Comparison of ENCODE assay signal across 8 cellular contexts in the genomic region with DNA sequence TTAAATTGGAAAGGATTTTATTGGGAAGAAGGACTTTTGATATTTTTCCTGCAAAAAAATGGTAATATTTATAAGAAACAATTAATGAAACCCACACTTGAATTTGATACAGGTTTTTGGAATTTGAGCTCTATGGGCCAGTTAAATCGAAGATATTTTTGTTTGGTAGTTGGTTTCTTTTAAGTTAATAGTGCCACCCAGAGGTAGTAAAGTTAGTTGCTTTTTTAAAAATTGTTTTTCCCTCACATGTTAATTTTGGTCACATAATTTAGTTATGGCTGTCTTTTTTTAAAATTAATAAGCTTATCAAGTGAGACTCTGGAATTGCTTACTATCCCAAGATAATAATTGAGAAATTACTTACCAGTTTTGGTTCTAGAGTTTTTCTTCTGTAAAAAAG. TPM values are rescaled to one million over a fixed set of nuclear protein-coding genes. Genes with fewer than 3 reads are reported as not detected.
DNase-seq lines count a peak whose midpoint lies in the region; ATAC-seq and TF ChIP-seq lines count a peak whose summit lies in the region.

No MANE protein-coding gene starts in this region.

- peak; percentile 48 for DNase-seq in AG08395 (ENCODE audit: low spot score)
- DNase-seq in RWPE1 (ENCODE audit: low spot score), result peak; percentile 12
- no peak for DNase-seq in foreskin keratinocyte
- no peak for DNase-seq in stimulated activated CD4-positive, alpha-beta T cell treated with anti-CD3 and anti-CD28 coated beads, Interleukin-2, amount 100 ng/mL, for 24 hours
- DNase-seq in activated CD4-positive, CD25-positive, alpha-beta regulatory T cell (lab: John Stamatoyannopoulos, UW), result no peak

- POLR2A ChIA-PET in RWPE1 (lab: Yijun Ruan, JAX; ENCODE audit: low non-redundant PET), result no interaction called here

- ATAC-seq in GM18858 (IDR thresholded peaks at IDR 0.05; ENCODE audit: unreplicated experiment), result peak; percentile 45
- no peak for ATAC-seq in foreskin keratinocyte
- ATAC-seq in GM18870 (IDR thresholded peaks at IDR 0.05; ENCODE audit: unreplicated experiment), result no peak
- ATAC-seq in GM18511 (IDR thresholded peaks at IDR 0.05; ENCODE audit: unreplicated experiment), result no peak

- TF ChIP-seq CTCF in RWPE1 (conservative IDR thresholded peaks at IDR 0.05; ENCODE audit: low read depth), result peak; percentile 49
- peak; percentile 65 for TF ChIP-seq CTCF in foreskin keratinocyte (conservative IDR thresholded peaks at IDR 0.05)

- no peaks in the 10 kb centered on the region for H3K4me1 ChIP-seq in foreskin keratinocyte

- CTCF ChIA-PET in RWPE1 (lab: Yijun Ruan, JAX), result interaction anchor here (0.6 to 1.1 kb wide), 5 partner anchors 17 to 465 kb away, joined by 3 to 4 read pairs (median 3); no protein-coding TSS in a partner anchor

- no peak overlapping the region for H3K27ac ChIP-seq in RWPE1
- no peak overlapping the region for H3K27ac ChIP-seq in foreskin keratinocyte

- no peaks in the 10 kb centered on the region for H3K27me3 ChIP-seq in foreskin keratinocyte

RNA-seq across cellular contexts. Expression of a gene that starts 7.1 kb away (rescaled TPM):
- total RNA-seq in foreskin keratinocyte, result 26.8 and 27.4 TPM in 2 replicates
- 13.8 and 17.4 TPM in 2 replicates for polyA plus RNA-seq in foreskin keratinocyte

Comparison
In these comparisons a context has a peak if more than half of its experiments do, and no peak if none do; other contexts are left out.
1. DNase-seq: peak in AG08395 (single experiment) and RWPE1 (single experiment); none in foreskin keratinocyte (0 of 2), stimulated activated CD4-positive, alpha-beta T cell treated with anti-CD3 and anti-CD28 coated beads, Interleukin-2, amount 100 ng/mL, for 24 hours (0 of 2) and activated CD4-positive, CD25-positive, alpha-beta regulatory T cell (0 of 4).